ENCODE assay signal across 20 cellular contexts in the genomic region with DNA sequence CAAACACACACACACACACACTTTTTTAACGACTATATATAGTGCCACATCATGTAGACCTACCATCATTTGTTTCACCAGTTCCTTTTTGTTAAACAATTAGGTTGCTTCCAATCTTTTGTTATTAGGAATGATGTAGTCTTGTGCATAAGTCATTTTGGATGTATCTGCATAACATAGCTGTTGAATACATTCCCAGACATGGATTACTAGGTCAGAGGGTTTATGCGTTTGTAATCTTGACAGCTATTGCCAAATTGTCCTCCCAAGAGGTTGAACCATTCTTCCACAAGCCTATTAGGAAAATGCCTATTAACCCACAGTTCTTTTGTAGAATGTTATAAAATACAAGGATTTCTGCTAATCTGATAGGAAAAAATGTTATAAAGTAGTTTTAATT.
"Had no signal": no experiment of that assay in that cellular context is flagged by ENCODE, and none has a peak within 500 bp of the region (broad histone marks: within the 10 kb centered on the region; RNA-seq: fewer than 3 reads in every experiment).

No MANE protein-coding gene starts in this region.

- H3K4me3 ChIP-seq: coronary artery, prostate gland, right lobe of liver, testis, upper lobe of right lung had no signal

- H3K27me3 Mint-ChIP-seq: activated CD4-positive, alpha-beta memory T cell treated with anti-CD3 and anti-CD28 coated beads for 36 hours; activated naive CD8-positive, alpha-beta T cell treated with anti-CD3 and anti-CD28 coated beads, Interleukin-2, amount 50 U/mL, for 24 hours; natural killer cell treated with Interleukin-12 subunit alpha and Interleukin-12 subunit beta and Interleukin-15 and Interleukin-18, amount 100 ng/mL, for 72 hours had no signal

- H3K36me3 ChIP-seq: prostate gland, right lobe of liver, upper lobe of right lung had no signal

- H3K4me3 Mint-ChIP-seq: activated CD4-positive, alpha-beta memory T cell treated with anti-CD3 and anti-CD28 coated beads for 36 hours; activated naive CD8-positive, alpha-beta T cell treated with anti-CD3 and anti-CD28 coated beads, Interleukin-2, amount 50 U/mL, for 24 hours; natural killer cell treated with Interleukin-12 subunit alpha and Interleukin-12 subunit beta and Interleukin-15 and Interleukin-18, amount 100 ng/mL, for 72 hours had no signal

- H3K9me3 ChIP-seq: prostate gland, right lobe of liver, testis, upper lobe of right lung had no signal

- H3K27ac Mint-ChIP-seq: activated CD4-positive, alpha-beta memory T cell treated with anti-CD3 and anti-CD28 coated beads for 36 hours; activated naive CD8-positive, alpha-beta T cell treated with anti-CD3 and anti-CD28 coated beads, Interleukin-2, amount 50 U/mL, for 24 hours; natural killer cell treated with Interleukin-12 subunit alpha and Interleukin-12 subunit beta and Interleukin-15 and Interleukin-18, amount 100 ng/mL, for 72 hours had no signal

- H3K27me3 ChIP-seq: right lobe of liver, testis, upper lobe of right lung had no signal

- H3K9me3 Mint-ChIP-seq: activated CD4-positive, alpha-beta memory T cell treated with anti-CD3 and anti-CD28 coated beads for 36 hours; activated naive CD8-positive, alpha-beta T cell treated with anti-CD3 and anti-CD28 coated beads, Interleukin-2, amount 50 U/mL, for 24 hours; natural killer cell treated with Interleukin-12 subunit alpha and Interleukin-12 subunit beta and Interleukin-15 and Interleukin-18, amount 100 ng/mL, for 72 hours had no signal

- H3K4me1 ChIP-seq: prostate gland, right lobe of liver, testis, upper lobe of right lung had no signal

- ATAC-seq: activated naive CD8-positive, alpha-beta T cell treated with anti-CD3 and anti-CD28 coated beads, Interleukin-2, amount 50 U/mL, for 24 hours; left colon; natural killer cell treated with Interleukin-12 subunit alpha and Interleukin-12 subunit beta and Interleukin-15 and Interleukin-18, amount 100 ng/mL, for 72 hours; upper lobe of right lung had no signal

- H3K36me3 Mint-ChIP-seq: natural killer cell treated with Interleukin-12 subunit alpha and Interleukin-12 subunit beta and Interleukin-15 and Interleukin-18, amount 100 ng/mL, for 72 hours had no signal

- H3K27ac ChIP-seq: coronary artery, prostate gland, right lobe of liver, testis, upper lobe of right lung had no signal

- DNase-seq: activated CD4-positive, alpha-beta memory T cell treated with anti-CD3 and anti-CD28 coated beads for 36 hours; activated CD4-positive, alpha-beta T cell treated with anti-CD3 and anti-CD28 coated beads for 1 hour; activated naive CD4-positive, alpha-beta T cell; activated naive CD8-positive, alpha-beta T cell treated with anti-CD3 and anti-CD28 coated beads, Interleukin-2, amount 50 U/mL, for 24 hours; caudate nucleus; effector CD8-positive, alpha-beta T cell; foreskin melanocyte; head of caudate nucleus; left colon; mammary epithelial cell; nucleus accumbens; right lobe of liver; stimulated activated CD4-positive, alpha-beta T cell treated with anti-CD3 and anti-CD28 coated beads, Interleukin-2, amount 100 ng/mL, for 24 hours; stimulated activated naive CD4-positive, alpha-beta T cell; T-helper 9 cell; testis; upper lobe of right lung had no signal
